Comparison of ENCODE assay signal across 8 cellular contexts in genomic region chr7:94449151-94449725, GRCh38. TPM values are rescaled to one million over a fixed set of nuclear protein-coding genes. Genes with fewer than 3 reads are reported as not detected.
DNase-seq lines count a peak whose midpoint lies in the region; ATAC-seq and TF ChIP-seq lines count a peak whose summit lies in the region.

No MANE protein-coding gene starts in this region.

- no peaks in the 10 kb centered on the region for H3K4me1 Mint-ChIP-seq in stimulated activated memory B cell treated with anti-CD40 and anti-IgM and Interleukin-4, amounts not matched to agents 10 μg/mL and 1 μg/mL and 100 μg/mL, for 72 hours

- no peaks in the 10 kb centered on the region for H3K9me3 ChIP-seq in osteoblast (ENCODE audit: low read depth, low read length)

- no peak overlapping the region for H3K4me3 Mint-ChIP-seq in stimulated activated memory B cell treated with anti-CD40 and anti-IgM and Interleukin-4, amounts not matched to agents 10 μg/mL and 1 μg/mL and 100 μg/mL, for 72 hours

- H3K27me3 Mint-ChIP-seq in stimulated activated memory B cell treated with anti-CD40 and anti-IgM and Interleukin-4, amounts not matched to agents 10 μg/mL and 1 μg/mL and 100 μg/mL, for 72 hours, result no peaks in the 10 kb centered on the region

- H3K4me2 ChIP-seq in KMS-11 (peak overlapping the region; percentile 32; the same call in 1 of the 2 replicates), osteoblast (ENCODE audit: insufficient read depth, low read length) (peak overlapping the region; percentile 40)

- H3K27ac ChIP-seq in KMS-11 (no peak overlapping the region), osteoblast (ENCODE audit: low read depth, low read length) (no peak overlapping the region)

- DNase-seq in Caki2 (ENCODE audit: low read depth), result peak; percentile 28
- peak; percentile 77 for DNase-seq in RKO (ENCODE audit: low spot score)
- DNase-seq in erythroblast (lab: John Stamatoyannopoulos, UW), result peak; percentile 9 to 12
- peak; percentile 2 for DNase-seq in osteoblast (ENCODE audit: insufficient read length, low spot score, missing footprints)

- no peaks in the 10 kb centered on the region for H3K36me3 Mint-ChIP-seq in stimulated activated memory B cell treated with anti-CD40 and anti-IgM and Interleukin-4, amounts not matched to agents 10 μg/mL and 1 μg/mL and 100 μg/mL, for 72 hours

- H2AFZ ChIP-seq in KMS-11 (ENCODE audit: low read depth) (peak overlapping the region; percentile 41), osteoblast (ENCODE audit: low read length) (peak overlapping the region; percentile 62)

- H3K36me3 ChIP-seq in KMS-11 (ENCODE audit: insufficient read depth) (no peaks in the 10 kb centered on the region), osteoblast (ENCODE audit: insufficient read depth, low read length) (no peaks in the 10 kb centered on the region)

- H3K9me3 Mint-ChIP-seq in stimulated activated memory B cell treated with anti-CD40 and anti-IgM and Interleukin-4, amounts not matched to agents 10 μg/mL and 1 μg/mL and 100 μg/mL, for 72 hours, result no peaks in the 10 kb centered on the region

- H3K4me3 ChIP-seq in KMS-11 (IDR thresholded peaks at IDR 0.05; ENCODE audit: insufficient read depth, low read depth, low read length), result no peak overlapping the region
- no peak overlapping the region for H3K4me3 ChIP-seq in osteoblast (ENCODE audit: insufficient read depth, low read length)

- H3K79me2 ChIP-seq in KMS-11 (ENCODE audit: insufficient read depth, low read depth) (no peaks in the 10 kb centered on the region), osteoblast (ENCODE audit: insufficient read depth, low read length) (no peaks in the 10 kb centered on the region)

- no peak overlapping the region for H3K9ac ChIP-seq in KMS-11

- H3K27me3 ChIP-seq in KMS-11 (ENCODE audit: insufficient read depth, low read depth) (no peaks in the 10 kb centered on the region), osteoblast (ENCODE audit: insufficient read depth, low read length) (peaks cover 11% of the 10 kb centered on the region)

- H3K4me1 ChIP-seq in KMS-11 (ENCODE audit: low read depth, poor library complexity, severe bottlenecking) (peaks cover 12% of the 10 kb centered on the region), osteoblast (ENCODE audit: insufficient read depth, low read length) (no peaks in the 10 kb centered on the region)

- H3K27ac Mint-ChIP-seq in stimulated activated memory B cell treated with anti-CD40 and anti-IgM and Interleukin-4, amounts not matched to agents 10 μg/mL and 1 μg/mL and 100 μg/mL, for 72 hours, result no peak overlapping the region

- in situ Hi-C loops in Caki2 (cut with HindIII; ENCODE audit: low pct_unique_long_range_greater_than_20kb, low sequenced_read_pairs), result loop anchor here (25.0 kb wide), 1 partner anchor 1063 kb away; no protein-coding TSS in a partner anchor

- TF ChIP-seq POLR2A in erythroblast (IDR thresholded peaks at IDR 0.05; ENCODE audit: low read length), result no peak

- no peaks in the 10 kb centered on the region for H4K20me1 ChIP-seq in KMS-11 (ENCODE audit: insufficient read depth)
- no peaks in the 10 kb centered on the region for H4K20me1 ChIP-seq in osteoblast (ENCODE audit: insufficient read depth, low read length)

- TF ChIP-seq CTCF in KMS-11 (conservative IDR thresholded peaks at IDR 0.05; ENCODE audit: low read depth, low read length) (peak; percentile 85), osteoblast (IDR thresholded peaks at IDR 0.05; ENCODE audit: extremely low read depth, low read depth, low read length) (peak; percentile 65)

- ATAC-seq in GM19455 (IDR thresholded peaks at IDR 0.05; ENCODE audit: unreplicated experiment) (peak; percentile 64), HG03108 (IDR thresholded peaks at IDR 0.05; ENCODE audit: unreplicated experiment) (no peak)
- no peak for ATAC-seq in stimulated activated memory B cell treated with anti-CD40 and anti-IgM and Interleukin-4, amounts not matched to agents 10 μg/mL and 1 μg/mL and 100 μg/mL, for 72 hours

RNA-seq across cellular contexts. Expression of gene COL1A2, which starts 54.5 kb away (rescaled TPM):
- 0.09 TPM in 1 of 2 replicates, not detected in the other for total RNA-seq in Caki2 (2014; rRNA removed; shearing (Covaris generic); ENCODE audit: low replicate concordance)
- total RNA-seq in osteoblast, result 8,305 and 11,912 TPM in 2 replicates

Comparison
In these comparisons a context has a peak if more than half of its experiments do, and no peak if none do; other contexts are left out.
1. DNase-seq: peak in every context shown above with its lines; median percentile 77 in RKO; 28 in Caki2; 10 in erythroblast; 2 in osteoblast.
2. RNA of gene COL1A2, which starts 54.5 kb away (total RNA-seq): 8,305 to 11,912 TPM in osteoblast; 0.09 TPM in Caki2; every median in the first group is over 1,000 times any median in the second.